In the genomic region with DNA sequence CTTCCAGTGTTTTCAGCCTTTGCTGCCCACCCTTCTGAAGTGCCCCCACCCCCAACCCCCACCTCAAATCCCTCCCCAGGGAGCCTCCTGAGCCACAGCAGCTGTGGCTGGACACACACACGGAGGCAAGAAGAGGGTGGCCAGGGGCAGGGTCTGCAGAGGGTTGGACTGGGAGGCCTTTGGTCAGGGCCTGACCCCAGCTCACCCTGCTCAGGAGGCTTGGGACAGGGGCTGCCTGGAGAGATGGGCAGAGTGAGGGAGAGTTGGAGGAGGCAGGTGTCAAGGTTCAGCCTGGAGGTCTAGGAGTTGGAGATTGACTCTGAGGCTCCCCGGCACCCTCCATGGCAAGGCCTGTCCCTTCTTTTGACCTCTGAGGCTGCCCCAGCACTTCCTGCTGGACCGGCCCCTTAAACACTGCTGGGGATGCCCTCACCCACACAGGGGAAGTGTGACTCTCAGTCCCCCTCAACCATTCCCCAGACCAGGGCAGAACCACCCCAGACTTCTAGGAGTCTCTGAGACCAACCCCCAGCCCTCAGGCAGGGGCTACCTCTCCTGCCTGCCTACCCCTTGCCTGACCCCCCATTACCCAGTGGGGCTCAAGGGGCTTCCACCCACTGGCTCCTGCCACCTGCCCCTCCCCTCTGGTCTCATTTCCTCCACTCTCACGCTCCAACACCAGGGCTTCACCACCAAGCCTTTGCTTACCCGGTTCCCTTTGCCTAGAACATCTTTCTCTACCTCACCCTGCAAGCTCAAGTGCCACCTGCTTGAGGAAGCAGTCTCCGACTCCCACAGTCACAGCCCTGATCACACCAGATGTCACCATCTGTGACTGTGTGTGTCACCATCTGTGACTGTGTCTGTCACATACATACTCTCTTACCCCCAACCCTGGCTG, we compare ENCODE assay signal across 1 cellular context.
TF ChIP-seq lines count a peak whose summit lies in the region.

No MANE protein-coding gene starts in this region.

TF ChIP-seq in H1, 55 proteins besides CTCF, POLR2A, EP300 and RAD21 (continued from another document):
- TF ChIP-seq NANOG (IDR thresholded peaks at IDR 0.05; ENCODE audit: insufficient read depth, low read depth, low read length, poor library complexity, severe bottlenecking): no peak
- TF ChIP-seq PHF8 (conservative IDR thresholded peaks at IDR 0.05; ENCODE audit: low read depth, low read length): no peak
- TF ChIP-seq FOSL1 (IDR thresholded peaks at IDR 0.05; ENCODE audit: insufficient read depth, low read depth, low read length): no peak
- TF ChIP-seq MAX (IDR thresholded peaks at IDR 0.05): no peak
- TF ChIP-seq BACH1 (IDR thresholded peaks at IDR 0.05; ENCODE audit: low read length): no peak
- no peak for TF ChIP-seq ASH2L (IDR thresholded peaks at IDR 0.05; ENCODE audit: low read length)
- TF ChIP-seq SIX5 (IDR thresholded peaks at IDR 0.05; ENCODE audit: low read depth, low read length): no peak
- TF ChIP-seq HDAC6 (IDR thresholded peaks at IDR 0.05; ENCODE audit: low read depth, low read length): no peak
- no peak for TF ChIP-seq ATF2 (IDR thresholded peaks at IDR 0.05; ENCODE audit: low read length)
- TF ChIP-seq SP1 (IDR thresholded peaks at IDR 0.05; ENCODE audit: low read depth, low read length): no peak
TF ChIP-seq in H1: peak in this region for 0.
